Comparison of ENCODE assay signal across 8 cellular contexts in genomic region chr4:26583865-26584652, GRCh38. TPM values are rescaled to one million over a fixed set of nuclear protein-coding genes. Genes with fewer than 3 reads are reported as not detected.
DNase-seq lines count a peak whose midpoint lies in the region; ATAC-seq and TF ChIP-seq lines count a peak whose summit lies in the region.

Gene TBC1D19 (plus strand): TSS chr4:26584084. CDS start chr4:26584194, 110 bp downstream.

- H3K27ac Mint-ChIP-seq in immature natural killer cell = peak within 1 kb of the TSS; percentile 92 to 100 (median 98)

- 0 to 1% (median 0%) methylated on average over 32 to 39 of the region's 39 CpGs for WGBS in spleen, 5 donors

- peak; percentile 47 for DNase-seq in AG04450 (ENCODE audit: low read depth, low spot score)
- DNase-seq in NCI-H2196 treated with DMSO at 0.1 percent for 48 hours (lab: John Stamatoyannopoulos, UW; ENCODE audit: unreplicated experiment) = peak; percentile 74
- DNase-seq in cardiac fibroblast (ENCODE audit: low read depth in 2 of 2) = peak; percentile 90 to 91
- peak; percentile 84 to 89 (median 88) for DNase-seq in immature natural killer cell
- peak; percentile 97 for DNase-seq in spleen

- intact Hi-C loops in spleen (cut with DNase I; ENCODE audit: low total_unique reads) = loop anchor here (5.0 to 10.0 kb wide), 2 partner anchors 258 to 421 kb away; no protein-coding TSS in a partner anchor

- peaks cover 6% of the 10 kb centered on the region; the same call in 1 of the 2 replicates for H3K9me3 ChIP-seq in AG04450 (ENCODE audit: control insufficient read depth, insufficient read depth, low read length)
- no peaks in the 10 kb centered on the region for H3K9me3 ChIP-seq in spleen

- H3K4me3 ChIP-seq in AG04450 (ENCODE audit: low read depth, low read length) = peak within 1 kb of the TSS; percentile 85
- peak within 1 kb of the TSS; percentile 83 for H3K4me3 ChIP-seq in WI38 (ENCODE audit: low read depth, low read length)
- peak within 1 kb of the TSS; percentile 61 to 85 for H3K4me3 ChIP-seq in cardiac fibroblast (replicated peaks in 1 of 2; ENCODE audit: low read depth in 2 of 2, low read length in 2 of 2)
- peak within 1 kb of the TSS; percentile 61 to 94 (median 76) for H3K4me3 ChIP-seq in spleen

- peak within 1 kb of the TSS; percentile 95 to 99 (median 98) for H3K4me3 Mint-ChIP-seq in immature natural killer cell

- H3K27me3 ChIP-seq in AG04450 (ENCODE audit: control insufficient read depth, insufficient read depth, low read length) (no peaks in the 10 kb centered on the region), spleen (replicated peaks in 1 of 7) (no peaks in the 10 kb centered on the region)

- H3K27me3 Mint-ChIP-seq in immature natural killer cell (ENCODE audit: low read depth in 3 of 3) = peaks cover 11 to 12% (median 12%) of the 10 kb centered on the region in 3 donors

- H3K27ac ChIP-seq in AG04450 (ENCODE audit: low read depth, low read length) (peak within 1 kb of the TSS; percentile 53), spleen (peak within 1 kb of the TSS; percentile 67 to 92 (median 82))

- TF ChIP-seq CTCF in AG04450 (IDR thresholded peaks at IDR 0.05; ENCODE audit: low read depth, low read length) = no peak
- TF ChIP-seq CTCF in WI38 (IDR thresholded peaks at IDR 0.05; ENCODE audit: low read depth, low read length) = no peak
- no peak for TF ChIP-seq CTCF in cardiac fibroblast (IDR thresholded peaks at IDR 0.05; ENCODE audit: low read depth, low read length)
- TF ChIP-seq CTCF in spleen (IDR thresholded peaks at IDR 0.05 in 8 of 11, conservative IDR thresholded peaks at IDR 0.05 in 3 of 11) = no peak

- POLR2A ChIA-PET in AG04450 (lab: Yijun Ruan, JAX) = interaction anchor here (0.6 to 1.5 kb wide), 3 partner anchors 13 to 122 kb away, joined by 3 to 4 read pairs (median 3); no protein-coding TSS in a partner anchor

- peaks cover 27 to 43% of the 10 kb centered on the region in 2 donors for H3K4me1 Mint-ChIP-seq in immature natural killer cell

- H3K4me1 ChIP-seq in spleen = peaks cover 8 to 27% (median 16%) of the 10 kb centered on the region in 6 donors

- CTCF ChIA-PET in AG04450 (lab: Charles Lee) = interaction anchor here (1.0 to 3.2 kb wide), 5 partner anchors 16 to 253 kb away, joined by 3 to 12 read pairs (median 4); no protein-coding TSS in a partner anchor

- peak in 1 of 3 donors; percentile 28 for TF ChIP-seq POLR2A in spleen (IDR thresholded peaks at IDR 0.05)

- H3K36me3 ChIP-seq in spleen = no peaks in the 10 kb centered on the region

- H3K36me3 Mint-ChIP-seq in immature natural killer cell = peaks cover 0 to 6% (median 0%) of the 10 kb centered on the region in 3 donors

- no peaks in the 10 kb centered on the region for H3K9me3 Mint-ChIP-seq in immature natural killer cell

- ATAC-seq in GM18907 (IDR thresholded peaks at IDR 0.05; ENCODE audit: unreplicated experiment) (peak; percentile 100), HG03139 (IDR thresholded peaks at IDR 0.05; ENCODE audit: unreplicated experiment) (peak; percentile 100)

RNA-seq across cellular contexts. Expression of gene TBC1D19, which starts in this region (rescaled TPM):
- polyA plus RNA-seq in AG04450 (2011; rRNA removed) (25.9 and 37.0 TPM in 2 replicates), immature natural killer cell (1 to 10 TPM; 2.8 to 7.4 (median 7.2) TPM), spleen (1 to 10 TPM; 1.1 to 1.8 (median 1.2) TPM)
- 17.0 and 37.7 TPM in 2 replicates for polyA minus RNA-seq in AG04450 (2011; rRNA and poly(A)+ RNA removed)
- total RNA-seq in spleen = 10 to 100 TPM in 3 of 7 donors, 1 to 10 TPM in 4; 4.5 to 18.0 (median 9.4) TPM

Comparison
In these comparisons a context has a peak if more than half of its experiments do, and no peak if none do; other contexts are left out.
1. Peak in every context shown above with its lines: DNase-seq, ATAC-seq, H3K4me3 ChIP-seq and H3K27ac ChIP-seq.
2. DNase-seq: peak in every context shown above with its lines; median percentile 97 in spleen; 90 in cardiac fibroblast; 88 in immature natural killer cell; 74 in NCI-H2196 treated with DMSO at 0.1 percent for 48 hours; 47 in AG04450.